Comparison of ENCODE assay signal across 11 cellular contexts in the genomic region with DNA sequence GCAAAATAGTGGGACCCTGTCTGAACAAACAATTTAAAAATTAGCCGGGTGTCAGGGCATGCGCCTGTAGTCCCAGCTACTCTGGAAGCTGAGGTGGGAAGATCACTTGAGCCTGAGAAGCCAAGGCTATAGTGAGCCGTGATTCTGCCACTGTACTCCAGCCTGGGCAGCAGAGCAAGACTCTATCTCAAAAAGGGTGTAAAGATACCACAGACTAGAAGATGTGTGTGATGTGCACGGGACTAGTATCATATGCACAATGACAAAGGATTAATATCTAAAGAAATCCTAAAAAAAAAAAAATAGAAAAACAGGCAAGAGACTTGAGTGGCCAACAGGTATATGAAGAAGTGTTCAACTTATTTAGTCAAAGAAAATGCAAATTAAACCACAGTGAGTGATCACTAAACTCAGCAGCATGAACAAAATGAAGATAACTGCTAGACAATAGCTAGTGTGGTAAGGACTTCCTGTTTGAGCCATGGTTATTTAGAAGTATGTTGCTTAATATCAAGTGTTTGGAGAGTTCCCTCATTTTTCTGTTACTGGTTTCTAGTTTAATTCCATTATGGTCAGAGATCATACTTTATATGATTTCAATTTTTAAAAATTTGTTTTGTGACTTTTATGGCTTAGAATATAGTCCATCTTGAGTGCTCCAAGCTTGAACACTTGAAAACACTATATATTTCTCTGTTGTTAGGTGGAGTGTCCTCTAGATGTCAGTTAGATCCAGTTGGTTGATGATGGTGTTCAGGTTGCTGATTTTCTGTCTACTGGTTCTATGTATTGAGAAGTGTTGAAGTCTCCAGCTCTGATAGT. TPM values are rescaled to one million over a fixed set of nuclear protein-coding genes. Genes with fewer than 3 reads are reported as not detected.
A peak's percentile ranks its signal among the peaks of the same experiment; 100 is the strongest.
DNase-seq lines count a peak whose midpoint lies in the region; ATAC-seq and TF ChIP-seq lines count a peak whose summit lies in the region.
"Had no signal": no experiment of that assay in that cellular context is flagged by ENCODE, and none has a peak within 500 bp of the region (broad histone marks: within the 10 kb centered on the region; RNA-seq: fewer than 3 reads in every experiment).

No MANE protein-coding gene starts in this region.

- peak overlapping the region; percentile 18 for H3K27ac ChIP-seq in CD8-positive, alpha-beta T cell (ENCODE audit: low read depth, low read length)
- no peak overlapping the region for H3K27ac ChIP-seq in caudate nucleus (ENCODE audit: low read depth, low read length)
- H3K27ac ChIP-seq: adrenal gland had no signal

- H3K4me3 ChIP-seq in CD8-positive, alpha-beta T cell (ENCODE audit: low read depth, low read length) = no peak overlapping the region
- no peak overlapping the region for H3K4me3 ChIP-seq in choroid plexus epithelial cell (ENCODE audit: low read depth, low read length)
- H3K4me3 ChIP-seq: adrenal gland, MG63 had no signal

- no peaks in the 10 kb centered on the region for H3K9me3 ChIP-seq in CD8-positive, alpha-beta T cell (ENCODE audit: low read length)
- H3K9me3 ChIP-seq: adrenal gland, MG63 had no signal

- TF ChIP-seq CTCF in CD8-positive, alpha-beta T cell (IDR thresholded peaks at IDR 0.05) = no peak
- TF ChIP-seq CTCF in GM20000 (IDR thresholded peaks at IDR 0.05; ENCODE audit: extremely low read depth, missing control alignments) (no peak), choroid plexus epithelial cell (conservative IDR thresholded peaks at IDR 0.05; ENCODE audit: low read depth, low read length) (no peak)

- CTCF ChIA-PET in CD8-positive, alpha-beta T cell (lab: Charles Lee) = interaction anchor here (1.1 to 1.8 kb wide), 2 partner anchors 40 to 99 kb away, joined by 3 to 5 read pairs; no protein-coding TSS in a partner anchor

- peak overlapping the region; percentile 89 for H3K27ac Mint-ChIP-seq in CD8-positive, alpha-beta T cell

- ATAC-seq in CD8-positive, alpha-beta T cell = peak; percentile 85
- ATAC-seq in HG03139 (IDR thresholded peaks at IDR 0.05; ENCODE audit: unreplicated experiment) (no peak), HG02938 (IDR thresholded peaks at IDR 0.05; ENCODE audit: unreplicated experiment) (no peak)

- no peak for DNase-seq in CD8-positive, alpha-beta T cell
- DNase-seq in GM20000 (ENCODE audit: low spot score) (peak; percentile 56), NOMO-1 treated with dmso at 0.1 percent for 144 hours (lab: John Stamatoyannopoulos, UW; ENCODE audit: unreplicated experiment) (peak; percentile 17), choroid plexus epithelial cell (ENCODE audit: low read depth) (peak; percentile 21), NCI-H1436 treated with DMSO at 0.1 percent for 48 hours (lab: John Stamatoyannopoulos, UW) (no peak), caudate nucleus (lab: John Stamatoyannopoulos, UW) (no peak)
- DNase-seq: mesendoderm, MG63 had no signal

- H3K27me3 Mint-ChIP-seq in CD8-positive, alpha-beta T cell (ENCODE audit: low read depth) = no peaks in the 10 kb centered on the region

- H3K4me1 ChIP-seq in CD8-positive, alpha-beta T cell (ENCODE audit: insufficient read depth, low read length) = peaks cover 25% of the 10 kb centered on the region

- H3K4me3 Mint-ChIP-seq in CD8-positive, alpha-beta T cell = peak overlapping the region; percentile 13

- H3K36me3 Mint-ChIP-seq in CD8-positive, alpha-beta T cell = peaks cover 3% of the 10 kb centered on the region

- no peaks in the 10 kb centered on the region for H3K36me3 ChIP-seq in CD8-positive, alpha-beta T cell (ENCODE audit: insufficient read depth, low read length)
- H3K36me3 ChIP-seq: adrenal gland, MG63 had no signal

- POLR2A ChIA-PET in CD8-positive, alpha-beta T cell (lab: Charles Lee) = interaction anchor here (0.6 to 1.1 kb wide), 3 partner anchors 9 to 98 kb away, joined by 3 to 4 read pairs (median 3); no protein-coding TSS in a partner anchor

- intact Hi-C loops in CD8-positive, alpha-beta T cell (cut with DNase I, micrococcal nuclease) = loop anchor here in 1 of 2 experiments (1.0 kb wide), 1 partner anchor 39 kb away; no protein-coding TSS in a partner anchor

- H3K27me3 ChIP-seq in CD8-positive, alpha-beta T cell (ENCODE audit: insufficient read depth, low read length) = no peaks in the 10 kb centered on the region
- H3K27me3 ChIP-seq: adrenal gland, MG63 had no signal

- H3K9me3 Mint-ChIP-seq in CD8-positive, alpha-beta T cell = no peaks in the 10 kb centered on the region

- peaks cover 38% of the 10 kb centered on the region for H3K4me1 Mint-ChIP-seq in CD8-positive, alpha-beta T cell (ENCODE audit: low read depth)

RNA-seq across cellular contexts. Expression of a gene that starts 14.7 kb away (rescaled TPM):
- 1 to 10 TPM; 5.1 to 5.2 TPM for total RNA-seq in CD8-positive, alpha-beta T cell

RNA-seq across cellular contexts. Expression of a gene that starts 28.4 kb away (rescaled TPM):
- total RNA-seq in CD8-positive, alpha-beta T cell = 1 to 10 TPM; 7.6 to 7.9 TPM

RNA-seq across cellular contexts. Expression of a gene that starts 48.9 kb away (rescaled TPM):
- total RNA-seq in CD8-positive, alpha-beta T cell = 10 to 100 TPM; 39.5 to 42.9 TPM

Comparison
In these comparisons a context has a peak if more than half of its experiments do, and no peak if none do; other contexts are left out.
1. DNase-seq: peak in GM20000 (single experiment), NOMO-1 treated with dmso at 0.1 percent for 144 hours (single experiment) and choroid plexus epithelial cell (single experiment); none in CD8-positive, alpha-beta T cell (0 of 7), NCI-H1436 treated with DMSO at 0.1 percent for 48 hours (single experiment) and caudate nucleus (0 of 61).